Comparison of ENCODE assay signal across 14 cellular contexts in the genomic region with DNA sequence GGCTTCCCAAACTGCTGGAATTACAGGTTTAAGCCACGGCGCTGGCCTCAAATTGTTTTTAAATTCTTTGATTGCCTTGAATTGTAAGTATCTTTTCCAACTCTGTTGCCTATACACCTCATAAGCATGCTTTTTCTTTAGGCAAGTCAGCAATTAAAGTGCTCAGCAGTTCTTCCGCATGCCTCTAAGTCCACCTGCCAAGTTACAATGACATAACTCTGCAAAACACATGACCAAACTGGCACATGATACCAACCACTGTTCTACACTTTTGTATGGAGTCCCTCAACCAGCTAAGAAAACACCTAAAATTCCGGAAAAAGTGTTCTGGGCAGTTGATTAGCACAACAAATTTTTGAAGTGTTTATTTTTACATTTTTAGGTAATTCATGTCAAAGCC. TPM values are rescaled to one million over a fixed set of nuclear protein-coding genes. Genes with fewer than 3 reads are reported as not detected.
DNase-seq lines count a peak whose midpoint lies in the region; ATAC-seq lines count a peak whose summit lies in the region.
"Had no signal": no experiment of that assay in that cellular context is flagged by ENCODE, and none has a peak within 500 bp of the region (broad histone marks: within the 10 kb centered on the region; RNA-seq: fewer than 3 reads in every experiment).

No MANE protein-coding gene starts in this region.

- H3K4me3 Mint-ChIP-seq in activated CD4-positive, alpha-beta T cell treated with anti-CD3 and anti-CD28 coated beads, Interleukin-2, amount 10 ng/mL, durations not matched to agents 24 days and 14 days: no peak overlapping the region
- H3K4me3 Mint-ChIP-seq in activated naive CD8-positive, alpha-beta T cell treated with anti-CD3 and anti-CD28 coated beads, Interleukin-2, amount 50 U/mL, for 24 hours: peak overlapping the region; percentile 52
- peak overlapping the region in 4 of 5 donors; percentile 14 to 46 (median 28) for H3K4me3 Mint-ChIP-seq in immature natural killer cell
- H3K4me3 Mint-ChIP-seq in stimulated activated naive CD8-positive, alpha-beta T cell treated with anti-CD3 and anti-CD28 coated beads, Interleukin-15, amount 100 ng/mL, for 72 hours: peak overlapping the region; percentile 26 to 71

- H3K27me3 Mint-ChIP-seq in activated CD4-positive, alpha-beta T cell treated with anti-CD3 and anti-CD28 coated beads, Interleukin-2, amount 10 ng/mL, durations not matched to agents 24 days and 14 days: no peaks in the 10 kb centered on the region
- H3K27me3 Mint-ChIP-seq in activated naive CD8-positive, alpha-beta T cell treated with anti-CD3 and anti-CD28 coated beads, Interleukin-2, amount 50 U/mL, for 24 hours: no peaks in the 10 kb centered on the region
- peaks cover 2 to 6% (median 3%) of the 10 kb centered on the region in 3 donors for H3K27me3 Mint-ChIP-seq in immature natural killer cell (ENCODE audit: low read depth in 3 of 3)
- no peaks in the 10 kb centered on the region for H3K27me3 Mint-ChIP-seq in stimulated activated naive CD8-positive, alpha-beta T cell treated with anti-CD3 and anti-CD28 coated beads, Interleukin-15, amount 100 ng/mL, for 72 hours
- H3K27me3 Mint-ChIP-seq: natural killer cell treated with Interleukin-12 subunit alpha and Interleukin-12 subunit beta and Interleukin-15 and Interleukin-18, amount 100 ng/mL, for 72 hours had no signal

- H3K4me1 Mint-ChIP-seq in activated CD4-positive, alpha-beta T cell treated with anti-CD3 and anti-CD28 coated beads, Interleukin-2, amount 10 ng/mL, durations not matched to agents 24 days and 14 days: peaks cover 54% of the 10 kb centered on the region
- H3K4me1 Mint-ChIP-seq in activated naive CD8-positive, alpha-beta T cell treated with anti-CD3 and anti-CD28 coated beads, Interleukin-2, amount 50 U/mL, for 24 hours: peaks cover 72% of the 10 kb centered on the region
- H3K4me1 Mint-ChIP-seq in immature natural killer cell: peaks cover 71 to 86% of the 10 kb centered on the region in 2 donors
- H3K4me1 Mint-ChIP-seq in stimulated activated naive CD8-positive, alpha-beta T cell treated with anti-CD3 and anti-CD28 coated beads, Interleukin-15, amount 100 ng/mL, for 72 hours: peaks cover 85% of the 10 kb centered on the region

- ATAC-seq in activated naive CD8-positive, alpha-beta T cell treated with anti-CD3 and anti-CD28 coated beads, Interleukin-2, amount 50 U/mL, for 24 hours: no peak
- ATAC-seq in stimulated activated naive CD8-positive, alpha-beta T cell treated with anti-CD3 and anti-CD28 coated beads, Interleukin-15, amount 100 ng/mL, for 72 hours: no peak
- ATAC-seq in HG02623 (IDR thresholded peaks at IDR 0.05; ENCODE audit: unreplicated experiment): no peak
- no peak for ATAC-seq in HG03442 (IDR thresholded peaks at IDR 0.05; ENCODE audit: unreplicated experiment)
- ATAC-seq: SK-N-SH treated with all-trans-retinoic acid at 6 μM for 48 hours had no signal

- peak overlapping the region; percentile 41 for H3K27ac Mint-ChIP-seq in activated CD4-positive, alpha-beta T cell treated with anti-CD3 and anti-CD28 coated beads, Interleukin-2, amount 10 ng/mL, durations not matched to agents 24 days and 14 days
- H3K27ac Mint-ChIP-seq in activated naive CD8-positive, alpha-beta T cell treated with anti-CD3 and anti-CD28 coated beads, Interleukin-2, amount 50 U/mL, for 24 hours: peak overlapping the region; percentile 77
- H3K27ac Mint-ChIP-seq in immature natural killer cell: peak overlapping the region in 2 of 6 donors; percentile 19 to 40
- H3K27ac Mint-ChIP-seq in stimulated activated naive CD8-positive, alpha-beta T cell treated with anti-CD3 and anti-CD28 coated beads, Interleukin-15, amount 100 ng/mL, for 72 hours: no peak overlapping the region

- H3K36me3 Mint-ChIP-seq in activated CD4-positive, alpha-beta T cell treated with anti-CD3 and anti-CD28 coated beads, Interleukin-2, amount 10 ng/mL, durations not matched to agents 24 days and 14 days (ENCODE audit: low read depth): peaks cover 44% of the 10 kb centered on the region
- H3K36me3 Mint-ChIP-seq in activated naive CD8-positive, alpha-beta T cell treated with anti-CD3 and anti-CD28 coated beads, Interleukin-2, amount 50 U/mL, for 24 hours (ENCODE audit: low read depth): peaks cover 47% of the 10 kb centered on the region
- H3K36me3 Mint-ChIP-seq in immature natural killer cell: peaks cover 3 to 10% (median 8%) of the 10 kb centered on the region in 3 donors
- H3K36me3 Mint-ChIP-seq: natural killer cell treated with Interleukin-12 subunit alpha and Interleukin-12 subunit beta and Interleukin-15 and Interleukin-18, amount 100 ng/mL, for 72 hours had no signal

- intact Hi-C loops in activated CD4-positive, alpha-beta T cell treated with anti-CD3 and anti-CD28 coated beads, Interleukin-2, amount 10 ng/mL, durations not matched to agents 24 days and 14 days (cut with micrococcal nuclease): no loop called here

- DNase-seq in activated CD4-positive, alpha-beta T cell treated with anti-CD3 and anti-CD28 coated beads, Interleukin-2, amount 10 ng/mL, durations not matched to agents 24 days and 14 days: no peak
- no peak for DNase-seq in activated CD4-positive, alpha-beta T cell treated with anti-CD3 and anti-CD28 coated beads, Interleukin-2, amount 50 U/mL, for 1 hour
- DNase-seq in activated naive CD8-positive, alpha-beta T cell treated with anti-CD3 and anti-CD28 coated beads, Interleukin-2, amount 50 U/mL, for 24 hours: no peak
- DNase-seq in immature natural killer cell: no peak
- DNase-seq in stimulated activated naive CD8-positive, alpha-beta T cell treated with anti-CD3 and anti-CD28 coated beads, Interleukin-15, amount 100 ng/mL, for 72 hours: no peak
- no peak for DNase-seq in NCI-H69 (lab: John Stamatoyannopoulos, UW)
- DNase-seq: activated gamma-delta T cell treated with Interleukin-2 at 50 U/mL for 16 hours, NCI-H2081 treated with DMSO at 0.1 percent for 48 hours, NCI-H524 treated with DMSO at 0.1 percent for 48 hours, testis had no signal

- H3K9me3 Mint-ChIP-seq in activated CD4-positive, alpha-beta T cell treated with anti-CD3 and anti-CD28 coated beads, Interleukin-2, amount 10 ng/mL, durations not matched to agents 24 days and 14 days: no peaks in the 10 kb centered on the region
- H3K9me3 Mint-ChIP-seq in activated naive CD8-positive, alpha-beta T cell treated with anti-CD3 and anti-CD28 coated beads, Interleukin-2, amount 50 U/mL, for 24 hours: no peaks in the 10 kb centered on the region
- H3K9me3 Mint-ChIP-seq in immature natural killer cell: no peaks in the 10 kb centered on the region
- no peaks in the 10 kb centered on the region for H3K9me3 Mint-ChIP-seq in stimulated activated naive CD8-positive, alpha-beta T cell treated with anti-CD3 and anti-CD28 coated beads, Interleukin-15, amount 100 ng/mL, for 72 hours
- H3K9me3 Mint-ChIP-seq: natural killer cell treated with Interleukin-12 subunit alpha and Interleukin-12 subunit beta and Interleukin-15 and Interleukin-18, amount 100 ng/mL, for 72 hours had no signal

RNA-seq across cellular contexts. Expression of a gene that starts 5.1 kb away (rescaled TPM):
- total RNA-seq in activated CD4-positive, alpha-beta T cell treated with anti-CD3 and anti-CD28 coated beads, Interleukin-2, amount 10 ng/mL, durations not matched to agents 24 days and 14 days: 198 and 210 TPM in 2 replicates
- polyA plus RNA-seq in immature natural killer cell: 100 to 1,000 TPM; 209 to 330 (median 248) TPM

RNA-seq across cellular contexts. Expression of a gene that starts 18.8 kb away (rescaled TPM):
- 6.8 and 8.1 TPM in 2 replicates for total RNA-seq in activated CD4-positive, alpha-beta T cell treated with anti-CD3 and anti-CD28 coated beads, Interleukin-2, amount 10 ng/mL, durations not matched to agents 24 days and 14 days
- 10 to 100 TPM in 1 of 3 donors, 1 to 10 TPM in 2; 4.2 to 11.8 (median 9.8) TPM for polyA plus RNA-seq in immature natural killer cell

RNA-seq across cellular contexts. Expression of a gene that starts 31.8 kb away (rescaled TPM):
- total RNA-seq in activated CD4-positive, alpha-beta T cell treated with anti-CD3 and anti-CD28 coated beads, Interleukin-2, amount 10 ng/mL, durations not matched to agents 24 days and 14 days: 45.6 and 46.5 TPM in 2 replicates
- polyA plus RNA-seq in immature natural killer cell: 10 to 100 TPM in 2 of 3 donors, 1 to 10 TPM in 1; 9.0 to 16.5 (median 11.8) TPM

RNA-seq across cellular contexts. Expression of a gene that starts 51.0 kb away (rescaled TPM):
- total RNA-seq in activated CD4-positive, alpha-beta T cell treated with anti-CD3 and anti-CD28 coated beads, Interleukin-2, amount 10 ng/mL, durations not matched to agents 24 days and 14 days: 46.0 and 49.9 TPM in 2 replicates
- 10 to 100 TPM in 1 of 3 donors, 1 to 10 TPM in 2; 7.2 to 10.3 (median 7.6) TPM for polyA plus RNA-seq in immature natural killer cell

Comparison
In these comparisons a context has a peak if more than half of its experiments do, and no peak if none do; other contexts are left out.
1. H3K27ac Mint-ChIP-seq: peak in activated CD4-positive, alpha-beta T cell treated with anti-CD3 and anti-CD28 coated beads, Interleukin-2, amount 10 ng/mL, durations not matched to agents 24 days and 14 days (single experiment) and activated naive CD8-positive, alpha-beta T cell treated with anti-CD3 and anti-CD28 coated beads, Interleukin-2, amount 50 U/mL, for 24 hours (single experiment); none in stimulated activated naive CD8-positive, alpha-beta T cell treated with anti-CD3 and anti-CD28 coated beads, Interleukin-15, amount 100 ng/mL, for 72 hours (0 of 2).